In the genomic region with DNA sequence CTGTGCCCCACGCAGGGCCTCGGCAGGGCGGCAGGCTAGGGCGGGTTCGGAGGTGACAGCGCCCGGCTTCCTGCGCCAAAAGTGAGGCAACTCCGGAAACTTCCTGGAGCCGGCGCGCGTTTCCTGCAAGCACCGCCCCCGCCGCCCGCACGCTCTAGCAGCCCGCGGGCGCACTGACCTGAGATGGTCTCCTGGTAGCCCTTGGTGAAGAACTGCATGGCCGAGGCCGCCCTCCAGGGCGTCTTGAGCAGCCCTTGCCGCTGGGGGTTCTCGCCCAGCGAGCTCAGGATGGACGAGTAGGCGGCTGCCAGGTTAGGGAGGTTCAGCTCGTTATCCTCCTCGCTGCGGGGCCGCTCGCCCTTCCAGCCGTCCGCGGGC, we compare ENCODE assay signal across 8 cellular contexts. TPM values are rescaled to one million over a fixed set of nuclear protein-coding genes. Genes with fewer than 3 reads are reported as not detected.
DNase-seq lines count a peak whose midpoint lies in the region; ATAC-seq and TF ChIP-seq lines count a peak whose summit lies in the region.

No MANE protein-coding gene starts in this region.

- DNase-seq in Calu3 (peak; percentile 64), Panc1 (ENCODE audit: low read depth, low spot score) (no peak), foreskin fibroblast (peak; percentile 28 to 68), osteoblast (ENCODE audit: insufficient read length, low spot score, missing footprints) (peak; percentile 74), tibial artery (peak; percentile 73 to 81)

- CTCF ChIA-PET in Calu3 (lab: Charles Lee) (interaction anchor here (0.6 to 0.7 kb wide), 2 partner anchors 32 to 259 kb away, joined by 3 read pairs; no protein-coding TSS in a partner anchor), Panc1 (lab: Charles Lee) (no interaction called here)

- H3K4me1 ChIP-seq in Panc1 (ENCODE audit: control insufficient read depth, insufficient read depth, low read length) (peaks cover 4% of the 10 kb centered on the region; the same call in 1 of the 2 replicates), osteoblast (ENCODE audit: insufficient read depth, low read length) (peaks cover 19% of the 10 kb centered on the region), tibial artery (peaks cover 0 to 21% (median 15%) of the 10 kb centered on the region in 4 donors)

- POLR2A ChIA-PET in Panc1 (lab: Charles Lee) = no interaction called here

- intact Hi-C loops in Calu3 (cut with micrococcal nuclease; ENCODE audit: unreplicated experiment) = loop anchor here (5.0 kb wide), 1 partner anchor 95 kb away; no protein-coding TSS in a partner anchor
- intact Hi-C loops in Panc1 (cut with micrococcal nuclease; ENCODE audit: unreplicated experiment) = no loop called here
- intact Hi-C loops in tibial artery (cut with DNase I; ENCODE audit: low total_unique reads) = no loop called here

- H2AFZ ChIP-seq in osteoblast (ENCODE audit: low read length) = peak overlapping the region; percentile 81

- peaks cover 23% of the 10 kb centered on the region for H3K36me3 Mint-ChIP-seq in Calu3 (ENCODE audit: insufficient read depth, unreplicated experiment)
- H3K36me3 Mint-ChIP-seq in activated T-helper 17 cell treated with anti-CD3 and anti-CD28 coated beads, Interleukin-2, amount 50 U/mL, for 72 hours (ENCODE audit: low read depth) = peaks cover 5% of the 10 kb centered on the region

- peak overlapping the region; percentile 99 for H3K4me2 ChIP-seq in osteoblast (ENCODE audit: insufficient read depth, low read length)

- H3K27ac Mint-ChIP-seq in Calu3 (ENCODE audit: unreplicated experiment) = no peak overlapping the region
- H3K27ac Mint-ChIP-seq in activated T-helper 17 cell treated with anti-CD3 and anti-CD28 coated beads, Interleukin-2, amount 50 U/mL, for 72 hours = no peak overlapping the region

- H3K4me3 ChIP-seq in Panc1 (ENCODE audit: low read depth in 2 of 2, low read length in 2 of 2) (peak overlapping the region; percentile 70 to 72), foreskin fibroblast (ENCODE audit: low read depth in 1 of 2, low read length in 2 of 2) (peak overlapping the region; percentile 59 to 75), osteoblast (ENCODE audit: insufficient read depth, low read length) (peak overlapping the region; percentile 85), tibial artery (peak overlapping the region; percentile 74 to 94)

- no TSS peak for BruUV-seq in Calu3 (replicated peaks; lab: Mats Ljungman, UMichigan)
- BruUV-seq in Panc1 (replicated peaks; lab: Mats Ljungman, UMichigan) = no TSS peak

- H3K36me3 ChIP-seq in Panc1 (ENCODE audit: control insufficient read depth, insufficient read depth, low read length) = no peaks in the 10 kb centered on the region; the same call in 1 of the 2 replicates
- H3K36me3 ChIP-seq in osteoblast (ENCODE audit: insufficient read depth, low read length) = no peaks in the 10 kb centered on the region
- H3K36me3 ChIP-seq in tibial artery = no peaks in the 10 kb centered on the region

- H4K20me1 ChIP-seq in osteoblast (ENCODE audit: insufficient read depth, low read length) = no peaks in the 10 kb centered on the region

- H3K27ac ChIP-seq in Panc1 (ENCODE audit: low read length) = 0 out of 2 replicates have a peak overlapping the region, but pooled peaks have one; percentile 51
- no peak overlapping the region for H3K27ac ChIP-seq in osteoblast (ENCODE audit: low read depth, low read length)
- H3K27ac ChIP-seq in tibial artery = peak overlapping the region; percentile 58 to 70

- no peaks in the 10 kb centered on the region for H3K79me2 ChIP-seq in osteoblast (ENCODE audit: insufficient read depth, low read length)

- no peaks in the 10 kb centered on the region for H3K9me3 ChIP-seq in Panc1 (ENCODE audit: control insufficient read depth, insufficient read depth, low read depth, low read length)
- no peaks in the 10 kb centered on the region for H3K9me3 ChIP-seq in osteoblast (ENCODE audit: low read depth, low read length)
- no peaks in the 10 kb centered on the region for H3K9me3 ChIP-seq in tibial artery

- H3K4me3 Mint-ChIP-seq in Calu3 (ENCODE audit: low read depth, unreplicated experiment) = peak overlapping the region; percentile 75
- peak overlapping the region; percentile 85 for H3K4me3 Mint-ChIP-seq in activated T-helper 17 cell treated with anti-CD3 and anti-CD28 coated beads, Interleukin-2, amount 50 U/mL, for 72 hours

- no peaks in the 10 kb centered on the region for H3K27me3 ChIP-seq in Panc1 (ENCODE audit: control insufficient read depth, insufficient read depth, low read length)
- no peaks in the 10 kb centered on the region for H3K27me3 ChIP-seq in osteoblast (ENCODE audit: insufficient read depth, low read length)
- H3K27me3 ChIP-seq in tibial artery = peaks cover 0 to 6% of the 10 kb centered on the region in 2 donors

- no peaks in the 10 kb centered on the region for H3K4me1 Mint-ChIP-seq in Calu3 (ENCODE audit: low read depth, unreplicated experiment)
- H3K4me1 Mint-ChIP-seq in activated T-helper 17 cell treated with anti-CD3 and anti-CD28 coated beads, Interleukin-2, amount 50 U/mL, for 72 hours = peaks cover 10% of the 10 kb centered on the region

- in situ Hi-C loops in Panc1 (cut with HindIII; ENCODE audit: low pct_unique_long_range_greater_than_20kb, low sequenced_read_pairs) = no loop called here

- H3K27me3 Mint-ChIP-seq in Calu3 (ENCODE audit: unreplicated experiment) = no peaks in the 10 kb centered on the region
- no peaks in the 10 kb centered on the region for H3K27me3 Mint-ChIP-seq in activated T-helper 17 cell treated with anti-CD3 and anti-CD28 coated beads, Interleukin-2, amount 50 U/mL, for 72 hours

- TF ChIP-seq CTCF in Calu3 (IDR thresholded peaks at IDR 0.05; ENCODE audit: unreplicated experiment) (no peak), Panc1 (IDR thresholded peaks at IDR 0.05) (no peak), foreskin fibroblast (IDR thresholded peaks at IDR 0.05; ENCODE audit: low read depth, low read length) (no peak), osteoblast (IDR thresholded peaks at IDR 0.05; ENCODE audit: extremely low read depth, low read depth, low read length) (no peak), tibial artery (IDR thresholded peaks at IDR 0.05) (no peak)

- ATAC-seq in GM19463 (IDR thresholded peaks at IDR 0.05; ENCODE audit: unreplicated experiment) (peak; percentile 52), HG03558 (IDR thresholded peaks at IDR 0.05; ENCODE audit: extremely low read depth, unreplicated experiment) (peak; percentile 24), Panc1 (peak; percentile 84)
- peak; percentile 74 for ATAC-seq in activated T-helper 17 cell treated with anti-CD3 and anti-CD28 coated beads, Interleukin-2, amount 50 U/mL, for 72 hours (replicated peaks)

- no peaks in the 10 kb centered on the region for H3K9me3 Mint-ChIP-seq in Calu3 (ENCODE audit: low read depth, unreplicated experiment)
- no peaks in the 10 kb centered on the region for H3K9me3 Mint-ChIP-seq in activated T-helper 17 cell treated with anti-CD3 and anti-CD28 coated beads, Interleukin-2, amount 50 U/mL, for 72 hours

RNA-seq across cellular contexts. Expression of gene GCH1, which starts 0.5 kb away (rescaled TPM):
- total RNA-seq in Calu3 (2022) = 6.8 and 8.0 TPM in 2 replicates
- 3.6 TPM for total RNA-seq in Panc1 (2021; ENCODE audit: unreplicated experiment)
- 1.4 TPM for polyA plus RNA-seq in Panc1 (2012; ENCODE audit: insufficient read length)
- 10 to 100 TPM; 23.7 to 36.3 TPM for total RNA-seq in activated T-helper 17 cell treated with anti-CD3 and anti-CD28 coated beads, Interleukin-2, amount 50 U/mL, for 72 hours
- 2.7 and 3.3 TPM in 2 replicates for total RNA-seq in osteoblast

Comparison
In these comparisons a context has a peak if more than half of its experiments do, and no peak if none do; other contexts are left out.
1. ATAC-seq: peak in every context shown above with its lines; median percentile 84 in Panc1; 74 in activated T-helper 17 cell treated with anti-CD3 and anti-CD28 coated beads, Interleukin-2, amount 50 U/mL, for 72 hours; 52 in GM19463; 24 in HG03558.